27 cellular contexts compared by ENCODE assay signal in genomic region chr4:117641519-117641918, GRCh38.
"Had no signal": no experiment of that assay in that cellular context is flagged by ENCODE, and none has a peak within 500 bp of the region (broad histone marks: within the 10 kb centered on the region; RNA-seq: fewer than 3 reads in every experiment).

No MANE protein-coding gene starts in this region.

- H3K27ac Mint-ChIP-seq: activated CD4-positive, alpha-beta T cell treated with anti-CD3 and anti-CD28 coated beads, Interleukin-2, amount 10 ng/mL, durations not matched to agents 24 days and 14 days; activated CD8-positive, alpha-beta T cell treated with anti-CD3 and anti-CD28 coated beads for 36 hours; activated naive CD4-positive, alpha-beta T cell treated with anti-CD3 and anti-CD28 coated beads, Interleukin-2, amount 50 U/mL, for 24 hours; activated naive CD8-positive, alpha-beta T cell treated with anti-CD3 and anti-CD28 coated beads, Interleukin-2, amount 10 ng/mL, durations not matched to agents 7 days and 5 days; activated T-helper 2 cell treated with anti-CD3 and anti-CD28 coated beads, Interferon-gamma antibody, Interleukin-2, Interleukin-4, amounts not matched to agents 10 μg/mL and 5 μg/mL and 100 μg/mL, durations not matched to agents 14 hours and 24 hours and 36 hours had no signal

- H3K4me3 Mint-ChIP-seq: activated CD4-positive, alpha-beta T cell treated with anti-CD3 and anti-CD28 coated beads, Interleukin-2, amount 10 ng/mL, durations not matched to agents 24 days and 14 days; activated CD8-positive, alpha-beta T cell treated with anti-CD3 and anti-CD28 coated beads for 36 hours; activated naive CD4-positive, alpha-beta T cell treated with anti-CD3 and anti-CD28 coated beads, Interleukin-2, amount 50 U/mL, for 24 hours; activated naive CD8-positive, alpha-beta T cell treated with anti-CD3 and anti-CD28 coated beads, Interleukin-2, amount 10 ng/mL, durations not matched to agents 7 days and 5 days; central memory CD8-positive, alpha-beta T cell had no signal

- H3K9me3 ChIP-seq: ascending aorta, MG63 had no signal

- H3K27me3 Mint-ChIP-seq: activated CD4-positive, alpha-beta T cell treated with anti-CD3 and anti-CD28 coated beads, Interleukin-2, amount 10 ng/mL, durations not matched to agents 24 days and 14 days; activated CD8-positive, alpha-beta T cell treated with anti-CD3 and anti-CD28 coated beads for 36 hours; activated naive CD4-positive, alpha-beta T cell treated with anti-CD3 and anti-CD28 coated beads, Interleukin-2, amount 50 U/mL, for 24 hours; activated naive CD8-positive, alpha-beta T cell treated with anti-CD3 and anti-CD28 coated beads, Interleukin-2, amount 10 ng/mL, durations not matched to agents 7 days and 5 days; central memory CD8-positive, alpha-beta T cell had no signal

- H3K36me3 ChIP-seq: ascending aorta, cardiac muscle cell, MG63, SJCRH30 had no signal

- H3K27me3 ChIP-seq: ascending aorta, cardiac muscle cell, MG63, SJCRH30 had no signal

- H3K4me1 Mint-ChIP-seq: activated CD4-positive, alpha-beta T cell treated with anti-CD3 and anti-CD28 coated beads, Interleukin-2, amount 10 ng/mL, durations not matched to agents 24 days and 14 days; activated naive CD4-positive, alpha-beta T cell treated with anti-CD3 and anti-CD28 coated beads, Interleukin-2, amount 50 U/mL, for 24 hours; activated naive CD8-positive, alpha-beta T cell treated with anti-CD3 and anti-CD28 coated beads, Interleukin-2, amount 10 ng/mL, durations not matched to agents 7 days and 5 days; central memory CD8-positive, alpha-beta T cell had no signal

- DNase-seq: activated CD4-positive, alpha-beta T cell treated with anti-CD3 and anti-CD28 coated beads, Interleukin-2, amount 10 ng/mL, durations not matched to agents 24 days and 14 days; activated CD4-positive, alpha-beta T cell treated with anti-CD3 and anti-CD28 coated beads, Interleukin-2, amount 50 U/mL, for 4 hours; activated CD8-positive, alpha-beta T cell treated with anti-CD3 and anti-CD28 coated beads for 36 hours; activated gamma-delta T cell; activated naive CD4-positive, alpha-beta T cell treated with Interleukin-2 at 50 U/mL for 16 hours; activated naive CD8-positive, alpha-beta T cell treated with anti-CD3 and anti-CD28 coated beads, Interleukin-2, amount 10 ng/mL, durations not matched to agents 7 days and 5 days; activated T-cell treated with anti-CD3 and anti-CD28 coated beads, Interleukin-2, amount 50 U/mL, for 1 hour; amygdala; Karpas-422; MG63; MV-4-11; NCI-H1092; NCI-H1436 treated with DMSO at 0.1 percent for 48 hours; NCI-H1694 treated with DMSO at 0.1 percent for 48 hours; NCI-H2029; NCI-H345; NCI-H524 treated with DMSO at 0.1 percent for 48 hours; NK-92 treated with Interleukin-12 subunit alpha and Interleukin-12 subunit beta, amount 100 ng/mL, for 24 hours; SHP77; SJCRH30; T1000 had no signal

- H3K27ac ChIP-seq: ascending aorta, cardiac muscle cell, SJCRH30, SK-N-MC had no signal

- H3K4me1 ChIP-seq: ascending aorta, SJCRH30 had no signal

- H3K4me3 ChIP-seq: ascending aorta, cardiac muscle cell, MG63, SJCRH30, SK-N-MC had no signal

- H3K9me3 Mint-ChIP-seq: activated CD4-positive, alpha-beta T cell treated with anti-CD3 and anti-CD28 coated beads, Interleukin-2, amount 10 ng/mL, durations not matched to agents 24 days and 14 days; activated T-helper 2 cell treated with anti-CD3 and anti-CD28 coated beads, Interferon-gamma antibody, Interleukin-2, Interleukin-4, amounts not matched to agents 10 μg/mL and 5 μg/mL and 100 μg/mL, durations not matched to agents 14 hours and 24 hours and 36 hours had no signal

- H3K36me3 Mint-ChIP-seq: activated naive CD4-positive, alpha-beta T cell treated with anti-CD3 and anti-CD28 coated beads, Interleukin-2, amount 50 U/mL, for 24 hours; activated naive CD8-positive, alpha-beta T cell treated with anti-CD3 and anti-CD28 coated beads, Interleukin-2, amount 10 ng/mL, durations not matched to agents 7 days and 5 days had no signal
